ENCODE assay signal across 27 cellular contexts in genomic region chr10:6405713-6406112, GRCh38.
"Had no signal": no experiment of that assay in that cellular context is flagged by ENCODE, and none has a peak within 500 bp of the region (broad histone marks: within the 10 kb centered on the region; RNA-seq: fewer than 3 reads in every experiment).

No MANE protein-coding gene starts in this region.

- H3K36me3 ChIP-seq: ascending aorta, breast epithelium, cardiac muscle cell, colonic mucosa, esophagus muscularis mucosa, gastrocnemius medialis, heart right ventricle, WERI-Rb-1 had no signal

- H3K36me3 Mint-ChIP-seq: brain, T-cell had no signal

- H3K9me3 ChIP-seq: ascending aorta, breast epithelium, colonic mucosa, esophagus muscularis mucosa, gastrocnemius medialis, heart right ventricle had no signal

- H2AFZ ChIP-seq: hepatocyte had no signal

- DNase-seq: activated B cell treated with CpG ODN at 0.5 μM for 24 hours; activated CD4-positive, alpha-beta T cell treated with anti-CD3 and anti-CD28 coated beads, Interleukin-2, amount 50 U/mL, for 1 hour; activated CD8-positive, alpha-beta memory T cell treated with anti-CD3 and anti-CD28 coated beads, Interleukin-2, amount 50 U/mL, for 48 hours; activated effector memory CD4-positive, alpha-beta T cell treated with anti-CD3 and anti-CD28 coated beads, Interleukin-2, amount 50 U/mL, for 16 hours; activated T-cell treated with anti-CD3 and anti-CD28 coated beads, Interleukin-2, amount 50 U/mL, for 24 hours; cerebellar nuclear complex; colonic mucosa; effector memory CD4-positive, alpha-beta T cell; gastrocnemius medialis; glutamatergic neuron; heart right ventricle; T1000; WERI-Rb-1 had no signal

- H3K27me3 Mint-ChIP-seq: activated T-cell treated with anti-CD3 and anti-CD28 coated beads, Interleukin-2, amount 50 U/mL, for 24 hours had no signal

- H3K27ac Mint-ChIP-seq: activated B cell treated with CpG ODN at 0.5 μM for 24 hours; activated CD8-positive, alpha-beta T cell treated with anti-CD3 and anti-CD28 coated beads for 36 hours; activated naive CD4-positive, alpha-beta T cell treated with anti-CD3 and anti-CD28 coated beads for 36 hours; activated T-helper 2 cell treated with anti-CD3 and anti-CD28 coated beads, Interferon-gamma antibody, Interleukin-2, Interleukin-4, amounts not matched to agents 10 μg/mL and 5 μg/mL and 100 μg/mL, durations not matched to agents 14 hours and 24 hours and 36 hours; brain; T-cell; T-helper 1 cell treated with Interleukin-12 subunit alpha and Interleukin-12 subunit beta and Interleukin-4 antibody, amounts not matched to agents 30 μg/mL and 1 μg/mL, for 36 hours had no signal

- H3K27ac ChIP-seq: ascending aorta, breast epithelium, cardiac muscle cell, colonic mucosa, esophagus muscularis mucosa, foreskin keratinocyte, gastrocnemius medialis, heart right ventricle, hepatocyte, WERI-Rb-1 had no signal

- H3K4me3 Mint-ChIP-seq: activated B cell treated with CpG ODN at 0.5 μM for 24 hours; activated CD8-positive, alpha-beta T cell treated with anti-CD3 and anti-CD28 coated beads for 36 hours; activated naive CD4-positive, alpha-beta T cell treated with anti-CD3 and anti-CD28 coated beads for 36 hours; activated naive CD8-positive, alpha-beta T cell; brain; T-helper 1 cell treated with Interleukin-12 subunit alpha and Interleukin-12 subunit beta and Interleukin-4 antibody, amounts not matched to agents 30 μg/mL and 1 μg/mL, for 36 hours; T-helper 2 cell treated with Interferon-gamma antibody and Interleukin-4, amounts not matched to agents 5 μg/mL and 100 μg/mL, for 36 hours had no signal

- H3K4me3 ChIP-seq: ascending aorta, breast epithelium, cardiac muscle cell, colonic mucosa, esophagus muscularis mucosa, gastrocnemius medialis, heart right ventricle, hepatocyte had no signal

- H3K4me2 ChIP-seq: hepatocyte had no signal

- H3K9me3 Mint-ChIP-seq: activated B cell treated with CpG ODN at 0.5 μM for 24 hours; activated CD8-positive, alpha-beta T cell treated with anti-CD3 and anti-CD28 coated beads for 36 hours; activated naive CD4-positive, alpha-beta T cell treated with anti-CD3 and anti-CD28 coated beads for 36 hours; activated T-cell treated with anti-CD3 and anti-CD28 coated beads, Interleukin-2, amount 50 U/mL, for 24 hours; activated T-helper 2 cell treated with anti-CD3 and anti-CD28 coated beads, Interferon-gamma antibody, Interleukin-2, Interleukin-4, amounts not matched to agents 10 μg/mL and 5 μg/mL and 100 μg/mL, durations not matched to agents 14 hours and 24 hours and 36 hours; brain; T-cell; T-helper 1 cell treated with Interleukin-12 subunit alpha and Interleukin-12 subunit beta and Interleukin-4 antibody, amounts not matched to agents 30 μg/mL and 1 μg/mL, for 36 hours; T-helper 2 cell treated with Interferon-gamma antibody and Interleukin-4, amounts not matched to agents 5 μg/mL and 100 μg/mL, for 36 hours had no signal

- H3K27me3 ChIP-seq: ascending aorta, breast epithelium, cardiac muscle cell, colonic mucosa, esophagus muscularis mucosa, gastrocnemius medialis, hepatocyte had no signal

- ATAC-seq: gastrocnemius medialis, heart right ventricle, T-cell had no signal
